Comparison of ENCODE assay signal across 9 cellular contexts in the genomic region with DNA sequence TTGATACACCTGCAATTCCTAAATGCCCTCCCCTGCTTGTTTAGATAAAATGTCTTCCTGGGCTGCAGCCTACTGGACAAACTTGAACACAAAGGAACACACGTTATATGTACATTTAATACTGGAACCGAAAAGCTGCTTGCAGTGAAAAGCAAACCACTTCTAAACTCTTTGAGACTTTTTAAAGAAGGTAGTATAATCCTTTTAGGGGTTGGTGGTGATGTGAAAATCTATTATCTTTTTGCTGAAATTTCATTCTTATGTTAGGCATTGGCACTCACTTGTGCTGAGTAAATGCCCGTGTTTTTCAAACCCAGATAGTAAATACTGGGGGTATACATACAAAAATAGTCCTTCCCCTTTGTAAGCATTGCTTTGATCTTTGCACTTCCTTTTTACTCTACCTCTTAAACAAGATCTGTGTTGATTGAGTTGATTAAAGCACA. TPM values are rescaled to one million over a fixed set of nuclear protein-coding genes. Genes with fewer than 3 reads are reported as not detected.
DNase-seq lines count a peak whose midpoint lies in the region; ATAC-seq, FAIRE-seq and TF ChIP-seq lines count a peak whose summit lies in the region.
"Had no signal": no experiment of that assay in that cellular context is flagged by ENCODE, and none has a peak within 500 bp of the region (broad histone marks: within the 10 kb centered on the region; RNA-seq: fewer than 3 reads in every experiment).

No MANE protein-coding gene starts in this region.

- peak overlapping the region; percentile 89 for H3K4me3 ChIP-seq in A549
- peak overlapping the region; percentile 23 for H3K4me3 ChIP-seq in WI38 (ENCODE audit: low read depth, low read length)
- peak overlapping the region in 1 of 2 donors; percentile 83 for H3K4me3 ChIP-seq in left lung

- H3K4me1 ChIP-seq in A549 = peaks cover 26% of the 10 kb centered on the region; the same call in 2 of the 3 replicates
- H3K4me1 ChIP-seq in left lung = peaks cover 23 to 64% of the 10 kb centered on the region in 2 donors

- no peaks in the 10 kb centered on the region for H3K36me3 ChIP-seq in left lung

- no peaks in the 10 kb centered on the region for H3K27me3 ChIP-seq in left lung

- POLR2A ChIA-PET in A549 (lab: Yijun Ruan, JAX) = no interaction called here

- CTCF ChIA-PET in A549 (lab: Yijun Ruan, JAX) = no interaction called here

- no peaks in the 10 kb centered on the region for H3K9me3 ChIP-seq in A549
- no peaks in the 10 kb centered on the region for H3K9me3 ChIP-seq in left lung

- WGBS in A549 (ENCODE audit: missing lambda C conversion rate) = 3% methylated on average over 3 of the region's 3 CpGs

- FAIRE-seq in A549 (lab: Jason Lieb, UNC) (no peak), GM12891 (lab: Jason Lieb, UNC) (peak; percentile 64)
- FAIRE-seq: H1 had no signal

- ATAC-seq in A549 (no peak), left lung (no peak), GM19351 (IDR thresholded peaks at IDR 0.05; ENCODE audit: unreplicated experiment) (no peak), HG03175 (IDR thresholded peaks at IDR 0.05; ENCODE audit: unreplicated experiment) (no peak)

- DNase-seq in A549 (ENCODE audit: low read depth in 1 of 2, low spot score in 1 of 2) (peak in 1 of 2 experiments; percentile 17), GM12891 (ENCODE audit: insufficient read length, low spot score) (no peak), left lung (no peak), NCI-H2171 (lab: John Stamatoyannopoulos, UW) (no peak), mesenteric fat pad (ENCODE audit: low spot score) (no peak)

- TF ChIP-seq RAD21 in A549 (conservative IDR thresholded peaks at IDR 0.05 in 1 of 2, IDR thresholded peaks at IDR 0.05 in 1 of 2) = no peak

- peak overlapping the region; percentile 52 to 97; a peak in 3 of 6 replicates for H3K27ac ChIP-seq in A549
- peak overlapping the region; percentile 98 to 99 for H3K27ac ChIP-seq in left lung

- peak overlapping the region; percentile 87 for H3K4me2 ChIP-seq in A549

- intact Hi-C loops in left lung (cut with DNase I) = no loop called here

- no peak for TF ChIP-seq CTCF in A549 (IDR thresholded peaks at IDR 0.05)
- TF ChIP-seq CTCF in WI38 (IDR thresholded peaks at IDR 0.05; ENCODE audit: low read depth, low read length) = no peak
- no peak for TF ChIP-seq CTCF in left lung (IDR thresholded peaks at IDR 0.05)

- TF ChIP-seq POLR2A in A549 (IDR thresholded peaks at IDR 0.05; ENCODE audit: low read length) (no peak), GM12891 (IDR thresholded peaks at IDR 0.05; ENCODE audit: low read depth, low read length) (no peak)

- no peak for TF ChIP-seq EP300 in A549 (IDR thresholded peaks at IDR 0.05)

TF ChIP-seq in A549, 52 proteins besides CTCF, POLR2A, EP300 and RAD21:
- TF ChIP-seq, protein P1, sequence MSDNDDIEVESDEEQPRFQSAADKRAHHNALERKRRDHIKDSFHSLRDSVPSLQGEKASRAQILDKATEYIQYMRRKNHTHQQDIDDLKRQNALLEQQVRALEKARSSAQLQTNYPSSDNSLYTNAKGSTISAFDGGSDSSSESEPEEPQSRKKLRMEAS (IDR thresholded peaks at IDR 0.05) = no peak
- TF ChIP-seq HEYL (CRISPR knock-in tag; IDR thresholded peaks at IDR 0.05) = no peak
- TF ChIP-seq RCOR1 (IDR thresholded peaks at IDR 0.05; ENCODE audit: low read depth, low read length) = no peak
- no peak for TF ChIP-seq GATA3 (IDR thresholded peaks at IDR 0.05; ENCODE audit: borderline replicate concordance)
- TF ChIP-seq, protein P2, sequence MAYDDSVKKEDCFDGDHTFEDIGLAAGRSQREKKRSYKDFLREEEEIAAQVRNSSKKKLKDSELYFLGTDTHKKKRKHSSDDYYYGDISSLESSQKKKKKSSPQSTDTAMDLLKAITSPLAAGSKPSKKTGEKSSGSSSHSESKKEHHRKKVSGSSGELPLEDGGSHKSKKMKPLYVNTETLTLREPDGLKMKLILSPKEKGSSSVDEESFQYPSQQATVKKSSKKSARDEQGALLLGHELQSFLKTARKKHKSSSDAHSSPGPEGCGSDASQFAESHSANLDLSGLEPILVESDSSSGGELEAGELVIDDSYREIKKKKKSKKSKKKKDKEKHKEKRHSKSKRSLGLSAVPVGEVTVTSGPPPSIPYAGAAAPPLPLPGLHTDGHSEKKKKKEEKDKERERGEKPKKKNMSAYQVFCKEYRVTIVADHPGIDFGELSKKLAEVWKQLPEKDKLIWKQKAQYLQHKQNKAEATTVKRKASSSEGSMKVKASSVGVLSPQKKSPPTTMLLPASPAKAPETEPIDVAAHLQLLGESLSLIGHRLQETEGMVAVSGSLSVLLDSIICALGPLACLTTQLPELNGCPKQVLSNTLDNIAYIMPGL (CRISPR knock-in tag; IDR thresholded peaks at IDR 0.05; ENCODE audit: borderline replicate concordance) = no peak
- TF ChIP-seq ZSCAN20 (CRISPR knock-in tag; IDR thresholded peaks at IDR 0.05) = no peak
- TF ChIP-seq FOXS1 (CRISPR knock-in tag; IDR thresholded peaks at IDR 0.05) = no peak
- TF ChIP-seq MYC (IDR thresholded peaks at IDR 0.05; ENCODE audit: borderline replicate concordance, low read length) = no peak
- no peak for TF ChIP-seq FOSB (CRISPR knock-in tag; IDR thresholded peaks at IDR 0.05)
- TF ChIP-seq JUN (IDR thresholded peaks at IDR 0.05) = no peak
- TF ChIP-seq MAFK (IDR thresholded peaks at IDR 0.05; ENCODE audit: partially characterized antibody) = no peak
- TF ChIP-seq SMC3 (IDR thresholded peaks at IDR 0.05) = no peak

TF ChIP-seq in GM12891, 5 proteins besides CTCF, POLR2A, EP300 and RAD21:
- TF ChIP-seq PAX5 (IDR thresholded peaks at IDR 0.05; ENCODE audit: insufficient read depth, low read length, severe bottlenecking) = no peak
- peak; percentile 56 for TF ChIP-seq SPI1 (IDR thresholded peaks at IDR 0.05; ENCODE audit: low read depth, low read length)

RNA-seq across cellular contexts. Expression of a gene that starts 2.2 kb away (rescaled TPM):
- polyA plus RNA-seq in A549 (2011; rRNA removed) = 18.3 and 19.3 TPM in 2 replicates
- polyA plus RNA-seq in A549 (2012; cell fraction: cytosol; rRNA removed) = 12.0 and 14.3 TPM in 2 replicates
- 17.6 and 20.6 TPM in 2 replicates for polyA plus RNA-seq in A549 (2012; cell fraction: nucleus; rRNA removed)
- polyA plus RNA-seq in A549 (2017; fragmentation: RNase III; extraction: RNeasy Plus Mini Kit Qiagen cat#74134 plus additional on column Dnase treatment) = 15.2 to 18.0 TPM (median 16.8 TPM) in 3 replicates
- 22.6 and 28.2 TPM in 2 replicates for polyA minus RNA-seq in A549 (2011; rRNA and poly(A)+ RNA removed)
- 47.8 TPM for polyA plus RNA-seq in GM12891 (2012; ENCODE audit: low read depth, missing spikeins)
- total RNA-seq in left lung = 10 to 100 TPM; 39.8 to 57.6 TPM
- 55.5 TPM for total RNA-seq in mesenteric fat pad
